ENCODE assay signal across 9 cellular contexts in genomic region chr11:100681064-100681502, GRCh38. TPM values are rescaled to one million over a fixed set of nuclear protein-coding genes. Genes with fewer than 3 reads are reported as not detected.
DNase-seq lines count a peak whose midpoint lies in the region; ATAC-seq and TF ChIP-seq lines count a peak whose summit lies in the region.
"Had no signal": no experiment of that assay in that cellular context is flagged by ENCODE, and none has a peak within 500 bp of the region (broad histone marks: within the 10 kb centered on the region; RNA-seq: fewer than 3 reads in every experiment).

No MANE protein-coding gene starts in this region.

- no peaks in the 10 kb centered on the region for H3K36me3 ChIP-seq in WERI-Rb-1
- H3K36me3 ChIP-seq: ascending aorta had no signal

- no peaks in the 10 kb centered on the region for H3K9me3 ChIP-seq in WERI-Rb-1 (ENCODE audit: severe bottlenecking)
- H3K9me3 ChIP-seq: ascending aorta had no signal

- H3K27ac Mint-ChIP-seq in type B pancreatic cell: peak overlapping the region; percentile 77

- ATAC-seq in GM18519 (IDR thresholded peaks at IDR 0.05; ENCODE audit: low FRiP score, unreplicated experiment) (peak; percentile 99), HG02884 (IDR thresholded peaks at IDR 0.05; ENCODE audit: unreplicated experiment) (peak; percentile 98)

- no peak overlapping the region for H3K27ac ChIP-seq in WERI-Rb-1
- H3K27ac ChIP-seq: ascending aorta had no signal

- peaks cover 25% of the 10 kb centered on the region for H3K4me1 Mint-ChIP-seq in type B pancreatic cell (ENCODE audit: unreplicated experiment)

- TF ChIP-seq CTCF in WERI-Rb-1 (IDR thresholded peaks at IDR 0.05; ENCODE audit: low read depth, low read length) (no peak), type B pancreatic cell (conservative IDR thresholded peaks at IDR 0.05) (no peak)

- DNase-seq in AG08395 (ENCODE audit: low spot score) (peak; percentile 28), NCI-H1092 treated with DMSO at 0.1 percent for 48 hours (lab: John Stamatoyannopoulos, UW) (peak; percentile 71), WERI-Rb-1 (peak; percentile 21), iPS-NIHi11 (ENCODE audit: low spot score) (peak; percentile 42), type B pancreatic cell (ENCODE audit: extremely low spot score, unreplicated experiment) (no peak), NCI-H1694 (lab: John Stamatoyannopoulos, UW) (no peak)

- H3K4me3 Mint-ChIP-seq in type B pancreatic cell: no peak overlapping the region

- H3K36me3 Mint-ChIP-seq in type B pancreatic cell: no peaks in the 10 kb centered on the region

- H3K9me3 Mint-ChIP-seq in type B pancreatic cell: no peaks in the 10 kb centered on the region

- H3K4me3 ChIP-seq in WERI-Rb-1 (ENCODE audit: low read depth, low read length): no peak overlapping the region
- H3K4me3 ChIP-seq: ascending aorta had no signal

- H3K27me3 Mint-ChIP-seq in type B pancreatic cell: no peaks in the 10 kb centered on the region

- no peaks in the 10 kb centered on the region for H3K27me3 ChIP-seq in WERI-Rb-1 (ENCODE audit: insufficient read depth, low read depth, severe bottlenecking)
- H3K27me3 ChIP-seq: ascending aorta had no signal

RNA-seq across cellular contexts. Expression of gene ARHGAP42, which starts 6.0 kb away (rescaled TPM):
- total RNA-seq in type B pancreatic cell (ENCODE audit: low replicate concordance): 10.5 and 22.6 TPM in 2 replicates

Comparison
In these comparisons a context has a peak if more than half of its experiments do, and no peak if none do; other contexts are left out.
1. DNase-seq: peak in AG08395 (single experiment), NCI-H1092 treated with DMSO at 0.1 percent for 48 hours (single experiment), WERI-Rb-1 (single experiment) and iPS-NIHi11 (single experiment); none in type B pancreatic cell (single experiment) and NCI-H1694 (single experiment).